1 cellular context compared by ENCODE assay signal in genomic region chr17:7334938-7335538, GRCh38.
A peak's percentile ranks its signal among the peaks of the same experiment; 100 is the strongest.
TF ChIP-seq lines count a peak whose summit lies in the region.

No MANE protein-coding gene starts in this region.

TF ChIP-seq in HepG2, 621 proteins besides CTCF, POLR2A, EP300 and RAD21:
- no peak for TF ChIP-seq ZNF646 (CRISPR knock-in tag; IDR thresholded peaks at IDR 0.05)
- TF ChIP-seq HNF4A (CRISPR knock-in tag; IDR thresholded peaks at IDR 0.05), result peak; percentile 47; the same call in 1 of the 2 replicates
- no peak for TF ChIP-seq RNF2 (conservative IDR thresholded peaks at IDR 0.05; ENCODE audit: low read depth)
